In the genomic region with DNA sequence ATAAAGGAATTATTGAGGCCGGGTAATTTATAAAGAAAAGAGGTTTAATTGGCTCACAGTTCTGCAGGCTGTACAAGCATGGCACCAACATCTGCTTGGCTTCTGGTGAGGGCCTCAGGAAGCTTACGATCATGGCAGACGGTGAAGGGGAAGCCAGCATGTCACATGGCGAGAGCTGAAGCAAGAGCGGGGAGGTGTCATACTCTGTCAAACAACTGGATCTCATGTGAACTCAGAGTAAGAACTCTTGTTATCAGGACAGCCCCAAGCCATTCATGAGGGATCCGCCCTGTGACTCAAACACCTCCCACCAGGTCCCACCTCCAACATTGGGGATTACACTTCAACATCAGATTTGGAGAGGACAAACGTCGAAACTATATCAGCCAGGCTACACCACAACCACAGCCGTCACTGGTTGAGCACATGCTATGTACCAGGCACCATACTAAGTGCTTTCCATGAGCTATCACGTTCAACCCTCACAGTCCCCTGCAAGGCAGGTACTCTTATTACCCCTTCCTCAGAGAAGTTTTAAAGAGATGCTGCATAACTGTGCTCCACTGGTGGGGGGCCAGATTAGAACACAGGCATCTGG, we compare ENCODE assay signal across 21 cellular contexts.
DNase-seq lines count a peak whose midpoint lies in the region; ATAC-seq, FAIRE-seq and TF ChIP-seq lines count a peak whose summit lies in the region.
"Had no signal": no experiment of that assay in that cellular context is flagged by ENCODE, and none has a peak within 500 bp of the region (broad histone marks: within the 10 kb centered on the region; RNA-seq: fewer than 3 reads in every experiment).

No MANE protein-coding gene starts in this region.

- peak overlapping the region; percentile 46 for H3K4me2 ChIP-seq in GM23248 (ENCODE audit: unreplicated experiment)
- peak overlapping the region; percentile 67 for H3K4me2 ChIP-seq in astrocyte (ENCODE audit: low read length)

- H3K9ac ChIP-seq in GM23248 (no peak overlapping the region), astrocyte (ENCODE audit: low read length) (no peak overlapping the region)

- no peaks in the 10 kb centered on the region for H3K36me3 Mint-ChIP-seq in astrocyte (ENCODE audit: low read depth, unreplicated experiment)
- no peaks in the 10 kb centered on the region for H3K36me3 Mint-ChIP-seq in activated naive CD4-positive, alpha-beta T cell treated with anti-CD3 and anti-CD28 coated beads, Interleukin-2, amount 50 U/mL, for 72 hours
- H3K36me3 Mint-ChIP-seq: CD8-positive, alpha-beta T cell had no signal

- H4K20me1 ChIP-seq in GM23248 (ENCODE audit: insufficient read depth) (no peaks in the 10 kb centered on the region), astrocyte (ENCODE audit: insufficient read depth, low read length) (peaks cover 5% of the 10 kb centered on the region)

- TF ChIP-seq POLR2A in stomach (IDR thresholded peaks at IDR 0.05): no peak

- no peak for DNase-seq in GM23248
- peak; percentile 44 for DNase-seq in OCI-M1 (lab: John Stamatoyannopoulos, UW)
- DNase-seq in astrocyte (ENCODE audit: low read depth): no peak
- DNase-seq in stomach: no peak
- no peak for DNase-seq in activated CD8-positive, alpha-beta memory T cell treated with anti-CD3 and anti-CD28 coated beads for 24 hours
- no peak for DNase-seq in activated naive CD4-positive, alpha-beta T cell treated with anti-CD3 and anti-CD28 coated beads, Interleukin-2, amount 50 U/mL, for 72 hours (ENCODE audit: low spot score in 2 of 2)
- DNase-seq in GOT3 (lab: John Stamatoyannopoulos, UW): no peak
- no peak for DNase-seq in NCI-H146 (lab: John Stamatoyannopoulos, UW)
- DNase-seq: CD8-positive, alpha-beta T cell; DMS153; KBM-7; MM.1S; NCI-H1048; NCI-H1436 treated with DMSO at 0.1 percent for 48 hours; NCI-H2029; NCI-H2227 treated with DMSO at 0.1 percent for 48 hours; NCI-H510A treated with DMSO at 0.1 percent for 48 hours; NCI-H748 treated with DMSO at 0.1 percent for 48 hours; Right ventricle myocardium superior had no signal

- H3K27ac Mint-ChIP-seq in astrocyte (ENCODE audit: unreplicated experiment): peak overlapping the region; percentile 6
- H3K27ac Mint-ChIP-seq in activated naive CD4-positive, alpha-beta T cell treated with anti-CD3 and anti-CD28 coated beads, Interleukin-2, amount 50 U/mL, for 72 hours: no peak overlapping the region
- H3K27ac Mint-ChIP-seq: CD8-positive, alpha-beta T cell had no signal

- H2AFZ ChIP-seq in GM23248 (no peak overlapping the region), astrocyte (ENCODE audit: low read depth, low read length) (no peak overlapping the region)

- TF ChIP-seq CTCF in astrocyte (IDR thresholded peaks at IDR 0.05; ENCODE audit: insufficient read depth, low read depth, low read length) (no peak), stomach (IDR thresholded peaks at IDR 0.05) (no peak)

- no peak overlapping the region for H3K27ac ChIP-seq in GM23248
- peak overlapping the region; percentile 31 for H3K27ac ChIP-seq in astrocyte (ENCODE audit: low read depth, low read length)
- peak overlapping the region in 3 of 5 donors; percentile 20 to 51 (median 50) for H3K27ac ChIP-seq in stomach

- WGBS in GM23248 (ENCODE audit: low coverage in 1 of 2, low lambda C conversion rate in 2 of 2, missing lambda C conversion rate in 2 of 2), 2 experiments: 89 to 92% methylated on average over 10 of the region's 10 CpGs
- 78 to 96% (median 95%) methylated on average over 10 of the region's 10 CpGs for WGBS in stomach, 5 donors

- H3K27me3 ChIP-seq in GM23248 (replicated peaks; ENCODE audit: insufficient read depth) (no peaks in the 10 kb centered on the region), astrocyte (ENCODE audit: insufficient read depth, low read length) (no peaks in the 10 kb centered on the region), stomach (no peaks in the 10 kb centered on the region)

- no peaks in the 10 kb centered on the region for H3K36me3 ChIP-seq in GM23248 (ENCODE audit: low read depth)
- no peaks in the 10 kb centered on the region for H3K36me3 ChIP-seq in astrocyte (ENCODE audit: insufficient read depth, low read length)
- no peaks in the 10 kb centered on the region for H3K36me3 ChIP-seq in stomach

- H3K9me3 ChIP-seq in GM23248 (ENCODE audit: low read depth) (no peaks in the 10 kb centered on the region), astrocyte (ENCODE audit: insufficient read depth, low read depth, low read length) (no peaks in the 10 kb centered on the region), stomach (no peaks in the 10 kb centered on the region)

- H3K4me1 ChIP-seq in GM23248 (ENCODE audit: insufficient read depth) (peaks cover 49% of the 10 kb centered on the region), astrocyte (ENCODE audit: insufficient read depth, low read length) (peaks cover 46% of the 10 kb centered on the region), stomach (peaks cover 7 to 53% (median 24%) of the 10 kb centered on the region in 4 donors)

- no peak for FAIRE-seq in astrocyte (lab: Jason Lieb, UNC)
- FAIRE-seq: G401.6, GM18507 had no signal

- H3K4me3 Mint-ChIP-seq in astrocyte (ENCODE audit: unreplicated experiment): no peak overlapping the region
- H3K4me3 Mint-ChIP-seq: CD8-positive, alpha-beta T cell had no signal

- no peak for TF ChIP-seq EP300 in stomach (IDR thresholded peaks at IDR 0.05)

- intact Hi-C loops in stomach (cut with DNase I; ENCODE audit: low total_unique reads): no loop called here

- in situ Hi-C loops in GM23248 (cut with MboI): no loop called here

- H3K4me3 ChIP-seq in GM23248 (no peak overlapping the region), astrocyte (ENCODE audit: insufficient read depth, low read depth, low read length) (no peak overlapping the region), stomach (no peak overlapping the region)

- no peaks in the 10 kb centered on the region for H3K9me3 Mint-ChIP-seq in astrocyte (ENCODE audit: unreplicated experiment)
- H3K9me3 Mint-ChIP-seq in activated naive CD4-positive, alpha-beta T cell treated with anti-CD3 and anti-CD28 coated beads, Interleukin-2, amount 50 U/mL, for 72 hours: no peaks in the 10 kb centered on the region
- H3K9me3 Mint-ChIP-seq: CD8-positive, alpha-beta T cell had no signal

- no peaks in the 10 kb centered on the region for H3K9me2 ChIP-seq in GM23248 (ENCODE audit: insufficient read depth)

- H3F3A ChIP-seq in GM23248 (ENCODE audit: insufficient read depth): peaks cover 34% of the 10 kb centered on the region

- H3K79me2 ChIP-seq in GM23248 (ENCODE audit: insufficient read depth) (peaks cover 22% of the 10 kb centered on the region), astrocyte (ENCODE audit: insufficient read depth, low read length) (no peaks in the 10 kb centered on the region)

- peaks cover 7% of the 10 kb centered on the region for H3K27me3 Mint-ChIP-seq in astrocyte (ENCODE audit: low read depth, unreplicated experiment)

- peaks cover 39% of the 10 kb centered on the region for H3K4me1 Mint-ChIP-seq in astrocyte (ENCODE audit: low read depth, unreplicated experiment)

- ATAC-seq in activated naive CD4-positive, alpha-beta T cell treated with anti-CD3 and anti-CD28 coated beads, Interleukin-2, amount 50 U/mL, for 72 hours: no peak
- ATAC-seq: CD8-positive, alpha-beta T cell had no signal
